ENCODE assay signal across 17 cellular contexts in genomic region chr5:32158679-32158975, GRCh38.
"Had no signal": no experiment of that assay in that cellular context is flagged by ENCODE, and none has a peak within 500 bp of the region (broad histone marks: within the 10 kb centered on the region; RNA-seq: fewer than 3 reads in every experiment).

No MANE protein-coding gene starts in this region.

- DNase-seq: colonic mucosa; dermis blood vessel endothelial cell; foreskin keratinocyte; kidney; lower lobe of right lung; naive B cell; stimulated activated CD4-positive, alpha-beta T cell treated with anti-CD3 and anti-CD28 coated beads, Interleukin-2, amount 100 ng/mL, for 24 hours; stimulated activated CD4-positive, alpha-beta T cell treated with anti-CD3 and anti-CD28 coated beads, Interleukin-4, amount 100 ng/mL, for 4 hours; stimulated activated naive B cell treated with anti-CD40 and anti-IgM and Interleukin-4, amounts not matched to agents 10 μg/mL and 1 μg/mL and 100 μg/mL, for 72 hours; stimulated activated naive CD8-positive, alpha-beta T cell treated with anti-CD3 and anti-CD28 coated beads, Interleukin-15, amount 100 ng/mL, for 72 hours; substantia nigra; transverse colon had no signal

- H3K36me3 ChIP-seq: colonic mucosa, lower lobe of right lung, prostate gland, thoracic aorta, transverse colon had no signal

- H3K27ac ChIP-seq: colonic mucosa, foreskin keratinocyte, lower lobe of right lung, parathyroid adenoma, thoracic aorta, transverse colon had no signal

- H3K4me3 ChIP-seq: colonic mucosa, lower lobe of right lung, prostate gland, skin epidermis, thoracic aorta, transverse colon had no signal

- H3K27me3 ChIP-seq: colonic mucosa, foreskin keratinocyte, transverse colon had no signal

- H3K9ac ChIP-seq: parathyroid adenoma had no signal

- H3K4me1 ChIP-seq: parathyroid adenoma, prostate gland had no signal

- H3K9me3 ChIP-seq: colonic mucosa, lower lobe of right lung, prostate gland, thoracic aorta, transverse colon had no signal

- ATAC-seq: foreskin keratinocyte; sciatic nerve; stimulated activated naive B cell treated with anti-CD40 and anti-IgM and Interleukin-4, amounts not matched to agents 10 μg/mL and 1 μg/mL and 100 μg/mL, for 72 hours; stimulated activated naive CD8-positive, alpha-beta T cell treated with anti-CD3 and anti-CD28 coated beads, Interleukin-15, amount 100 ng/mL, for 72 hours had no signal

- H2AFZ ChIP-seq: parathyroid adenoma had no signal
